In the genomic region with DNA sequence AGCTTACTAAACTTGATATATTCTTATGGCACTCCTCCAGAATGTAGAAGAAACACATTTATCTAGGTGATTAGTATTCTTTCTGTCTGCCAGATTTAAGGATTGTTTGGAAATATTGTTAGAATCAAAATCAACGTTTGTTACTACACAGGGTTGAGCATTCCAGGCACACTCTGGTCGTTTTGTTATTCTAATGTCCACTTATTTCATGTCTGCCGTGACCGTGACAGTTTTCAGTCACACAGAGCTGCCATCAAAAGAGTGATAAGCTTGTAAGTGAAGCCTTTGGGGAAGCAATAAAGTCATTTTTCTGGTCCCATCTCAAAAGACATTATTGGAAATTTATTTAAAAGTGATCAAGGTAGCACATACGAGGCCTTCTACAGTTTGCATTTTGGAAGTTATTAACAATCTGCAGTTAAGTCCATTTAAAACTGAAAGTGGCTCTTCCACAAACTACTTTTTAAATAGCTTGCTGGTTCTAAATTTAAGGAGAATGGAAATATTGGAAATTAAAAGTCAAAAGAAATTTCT, we compare ENCODE assay signal across 13 cellular contexts. TPM values are rescaled to one million over a fixed set of nuclear protein-coding genes. Genes with fewer than 3 reads are reported as not detected.
DNase-seq lines count a peak whose midpoint lies in the region; ATAC-seq, FAIRE-seq and TF ChIP-seq lines count a peak whose summit lies in the region.
"Had no signal": no experiment of that assay in that cellular context is flagged by ENCODE, and none has a peak within 500 bp of the region (broad histone marks: within the 10 kb centered on the region; RNA-seq: fewer than 3 reads in every experiment).

No MANE protein-coding gene starts in this region.

- no peak overlapping the region for H3K4me2 ChIP-seq in GM23338
- peak overlapping the region; percentile 69 for H3K4me2 ChIP-seq in smooth muscle cell
- H3K4me2 ChIP-seq: BLaER1 treated with 17β-estradiol and CSF1 and Interleukin-3, amounts not matched to agents 10 nM and 100 nM had no signal

- TF ChIP-seq POLR2A in lower leg skin (IDR thresholded peaks at IDR 0.05): no peak

- 60% methylated on average over 5 of the region's 5 CpGs for WGBS in smooth muscle cell (ENCODE audit: low lambda C conversion rate)
- 22 to 35% methylated on average over 5 of the region's 5 CpGs for WGBS in lower leg skin, 2 donors

- H3K4me3 ChIP-seq in GM23338: no peak overlapping the region
- H3K4me3 ChIP-seq in smooth muscle cell: peak overlapping the region; percentile 9
- H3K4me3 ChIP-seq in lower leg skin (ENCODE audit: low read depth, poor library complexity, severe bottlenecking): no peak overlapping the region
- H3K4me3 ChIP-seq: BLaER1 treated with 17β-estradiol and CSF1 and Interleukin-3, amounts not matched to agents 10 nM and 100 nM had no signal

- POLR2A ChIA-PET in MCF 10A (lab: Yijun Ruan, JAX): interaction anchor here (0.6 to 7.9 kb wide), 24 partner anchors 9 to 331 kb away, joined by 3 to 93 read pairs (median 4); a partner anchor contains a TSS

- H3F3A ChIP-seq in GM23338 (replicated peaks; ENCODE audit: low read depth): no peaks in the 10 kb centered on the region
- peaks cover 3% of the 10 kb centered on the region for H3F3A ChIP-seq in smooth muscle cell (ENCODE audit: low read depth)

- TF ChIP-seq CTCF in GM23338 (conservative IDR thresholded peaks at IDR 0.05; ENCODE audit: low read depth in 2 of 2): no peak
- TF ChIP-seq CTCF in MCF 10A (IDR thresholded peaks at IDR 0.05; ENCODE audit: unreplicated experiment): no peak
- no peak for TF ChIP-seq CTCF in smooth muscle cell (IDR thresholded peaks at IDR 0.05; ENCODE audit: borderline replicate concordance, insufficient read depth, poor library complexity, severe bottlenecking)
- no peak for TF ChIP-seq CTCF in lower leg skin (IDR thresholded peaks at IDR 0.05)

- H3K79me2 ChIP-seq in GM23338 (replicated peaks; ENCODE audit: insufficient read depth) (no peaks in the 10 kb centered on the region), smooth muscle cell (ENCODE audit: low read depth) (no peaks in the 10 kb centered on the region)

- H2AFZ ChIP-seq in GM23338 (no peak overlapping the region), smooth muscle cell (ENCODE audit: low read depth) (no peak overlapping the region)

- intact Hi-C loops in MCF 10A (cut with micrococcal nuclease) (no loop called here), lower leg skin (cut with DNase I; ENCODE audit: low total_unique reads) (no loop called here)

- ATAC-seq in GM23338 (no peak), GM21390 (IDR thresholded peaks at IDR 0.05; ENCODE audit: unreplicated experiment) (no peak), HG03521 (IDR thresholded peaks at IDR 0.05; ENCODE audit: unreplicated experiment) (no peak)

- peaks cover 4% of the 10 kb centered on the region; the same call in 1 of the 2 replicates for H3K4me1 ChIP-seq in GM23338 (ENCODE audit: insufficient read depth)
- no peaks in the 10 kb centered on the region for H3K4me1 ChIP-seq in smooth muscle cell (ENCODE audit: low read depth)
- H3K4me1 ChIP-seq: BLaER1 treated with 17β-estradiol and CSF1 and Interleukin-3, amounts not matched to agents 10 nM and 100 nM had no signal

- CTCF ChIA-PET in MCF 10A (lab: Yijun Ruan, JAX): interaction anchor here (0.6 to 2.0 kb wide), 6 partner anchors 19 to 142 kb away, joined by 3 to 10 read pairs (median 4); no protein-coding TSS in a partner anchor

- H3K4me3 Mint-ChIP-seq in GM23338: no peak overlapping the region
- peak overlapping the region; percentile 44 for H3K4me3 Mint-ChIP-seq in MCF 10A (ENCODE audit: unreplicated experiment)
- H3K4me3 Mint-ChIP-seq: activated T-cell treated with anti-CD3 and anti-CD28 coated beads, Interleukin-2, amount 50 U/mL, for 24 hours had no signal

- H3K27ac ChIP-seq in GM23338 (ENCODE audit: low read depth) (no peak overlapping the region), smooth muscle cell (ENCODE audit: low read depth) (no peak overlapping the region)
- H3K27ac ChIP-seq: BLaER1 treated with 17β-estradiol and CSF1 and Interleukin-3, amounts not matched to agents 10 nM and 100 nM had no signal

- H3K27me3 Mint-ChIP-seq in GM23338 (ENCODE audit: insufficient read depth, low read depth, poor library complexity) (no peaks in the 10 kb centered on the region), MCF 10A (ENCODE audit: insufficient read depth, unreplicated experiment) (no peaks in the 10 kb centered on the region)
- H3K27me3 Mint-ChIP-seq: activated T-cell treated with anti-CD3 and anti-CD28 coated beads, Interleukin-2, amount 50 U/mL, for 24 hours had no signal

- FAIRE-seq in islet of Langerhans (lab: Jason Lieb, UNC): peak; percentile 56

- H3K9ac ChIP-seq in smooth muscle cell (ENCODE audit: low read depth): no peak overlapping the region
- H3K9ac ChIP-seq: BLaER1 treated with 17β-estradiol and CSF1 and Interleukin-3, amounts not matched to agents 10 nM and 100 nM had no signal

- H4K20me1 ChIP-seq in GM23338 (replicated peaks; ENCODE audit: insufficient read depth) (no peaks in the 10 kb centered on the region), smooth muscle cell (ENCODE audit: low read depth) (no peaks in the 10 kb centered on the region)
- H4K20me1 ChIP-seq: BLaER1 treated with 17β-estradiol and CSF1 and Interleukin-3, amounts not matched to agents 10 nM and 100 nM had no signal

- no peak for DNase-seq in GM23338 (ENCODE audit: low spot score)
- DNase-seq in MCF 10A (ENCODE audit: unreplicated experiment): no peak
- DNase-seq in smooth muscle cell (lab: John Stamatoyannopoulos, UW; ENCODE audit: unreplicated experiment): no peak
- DNase-seq in HuH-7 (ENCODE audit: low spot score): no peak
- DNase-seq in lower leg skin (ENCODE audit: low spot score in 2 of 2): no peak
- DNase-seq: activated T-cell treated with anti-CD3 and anti-CD28 coated beads, Interleukin-2, amount 50 U/mL, for 24 hours; glutamatergic neuron; NCI-H2081 treated with DMSO at 0.1 percent for 48 hours; stimulated activated CD4-positive, alpha-beta T cell treated with anti-CD3 and anti-CD28 coated beads, Interleukin-12 subunit alpha, Interleukin-12 subunit beta, amount 100 ng/mL, for 4 hours had no signal

- H3K4me1 Mint-ChIP-seq in GM23338 (peaks cover 36% of the 10 kb centered on the region), MCF 10A (ENCODE audit: insufficient read depth, unreplicated experiment) (peaks cover 77% of the 10 kb centered on the region)

- H3K27me3 ChIP-seq in GM23338 (ENCODE audit: insufficient read depth) (no peaks in the 10 kb centered on the region), smooth muscle cell (ENCODE audit: low read depth) (no peaks in the 10 kb centered on the region)
- H3K27me3 ChIP-seq: BLaER1 treated with 17β-estradiol and CSF1 and Interleukin-3, amounts not matched to agents 10 nM and 100 nM had no signal

- H3K9me3 ChIP-seq in smooth muscle cell (replicated peaks; ENCODE audit: low read depth): no peaks in the 10 kb centered on the region

- H3K36me3 Mint-ChIP-seq in GM23338 (ENCODE audit: low read depth): no peaks in the 10 kb centered on the region
- H3K36me3 Mint-ChIP-seq in MCF 10A (ENCODE audit: insufficient read depth, unreplicated experiment): no peaks in the 10 kb centered on the region

- H3K9me2 ChIP-seq in GM23338 (ENCODE audit: insufficient read depth): no peaks in the 10 kb centered on the region

- H3K27ac Mint-ChIP-seq in GM23338 (peak overlapping the region; percentile 75), MCF 10A (ENCODE audit: low read depth, unreplicated experiment) (peak overlapping the region; percentile 35)
- H3K27ac Mint-ChIP-seq: activated T-cell treated with anti-CD3 and anti-CD28 coated beads, Interleukin-2, amount 50 U/mL, for 24 hours had no signal

- TSS peak; percentile 96 for BruUV-seq in MCF 10A (replicated peaks; lab: Mats Ljungman, UMichigan)

- H3K36me3 ChIP-seq in GM23338 (ENCODE audit: insufficient read depth): no peaks in the 10 kb centered on the region
- no peaks in the 10 kb centered on the region for H3K36me3 ChIP-seq in smooth muscle cell (ENCODE audit: low read depth)
- H3K36me3 ChIP-seq: BLaER1 treated with 17β-estradiol and CSF1 and Interleukin-3, amounts not matched to agents 10 nM and 100 nM had no signal

- H3K9me3 Mint-ChIP-seq in GM23338 (no peaks in the 10 kb centered on the region), MCF 10A (ENCODE audit: unreplicated experiment) (no peaks in the 10 kb centered on the region)
- H3K9me3 Mint-ChIP-seq: activated T-cell treated with anti-CD3 and anti-CD28 coated beads, Interleukin-2, amount 50 U/mL, for 24 hours had no signal

TF ChIP-seq in GM23338, 12 proteins besides CTCF, POLR2A, EP300 and RAD21:
- no peak for TF ChIP-seq NANOG (IDR thresholded peaks at IDR 0.05; ENCODE audit: borderline replicate concordance)
- no peak for TF ChIP-seq STAT1 (IDR thresholded peaks at IDR 0.05; ENCODE audit: unreplicated experiment)
- no peak for TF ChIP-seq ZNF331 (CRISPR knock-in tag; IDR thresholded peaks at IDR 0.05; ENCODE audit: low read depth)

RNA-seq across cellular contexts. Expression of a gene that starts 38.0 kb away (rescaled TPM):
- total RNA-seq in GM23338 (2014; rRNA removed; shearing (Covaris generic)): 0.97 and 2.5 TPM in 2 replicates
- 2.1 and 2.3 TPM in 2 replicates for polyA plus RNA-seq in GM23338 (2016; fragmentation: Nextera tagmentation; extraction: Ambion mirVana)
- total RNA-seq in MCF 10A (2022): 47.4 and 54.8 TPM in 2 replicates
- 5.4 and 6.2 TPM in 2 replicates for total RNA-seq in smooth muscle cell
- 5.0 and 7.6 TPM in 2 replicates for polyA plus RNA-seq in smooth muscle cell
- 10 to 100 TPM; 26.0 to 32.5 (median 30.3) TPM for total RNA-seq in lower leg skin
